8 cellular contexts compared by ENCODE assay signal in the genomic region with DNA sequence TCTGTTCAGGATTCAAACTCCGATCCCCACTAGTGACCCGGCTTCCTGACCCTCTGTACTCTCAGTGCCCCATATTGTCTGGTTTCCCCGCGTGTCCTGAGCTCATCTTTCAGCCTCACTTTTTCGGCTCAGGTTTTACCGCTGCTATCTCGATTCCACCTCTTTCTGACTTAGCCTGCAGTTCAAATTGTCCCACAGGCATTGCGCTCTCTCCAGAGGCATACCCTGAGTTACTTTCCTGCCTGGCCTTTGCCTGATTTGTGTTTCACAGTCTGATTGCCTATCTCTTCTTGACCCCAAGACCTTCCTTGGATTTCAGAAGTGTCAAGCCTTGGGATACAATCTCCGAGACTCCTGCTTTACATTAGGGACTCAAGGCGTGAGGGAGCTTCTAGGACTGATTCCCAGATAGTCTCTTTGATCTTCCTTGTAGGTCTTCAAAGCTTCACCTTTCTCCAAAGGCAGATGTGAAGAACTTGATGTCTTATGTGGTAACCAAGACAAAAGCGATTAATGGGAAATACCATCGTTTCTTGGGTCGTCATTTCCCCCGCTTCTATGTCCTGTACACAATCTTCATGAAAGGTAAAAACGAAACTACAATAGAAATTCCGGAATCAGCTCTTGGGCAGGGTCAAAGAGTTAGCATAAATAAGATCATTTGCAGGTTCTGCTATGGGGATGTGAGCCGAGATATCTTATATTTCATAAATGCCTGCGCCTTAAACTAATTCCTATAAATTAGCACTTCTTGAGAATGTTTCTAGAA. TPM values are rescaled to one million over a fixed set of nuclear protein-coding genes. Genes with fewer than 3 reads are reported as not detected.
DNase-seq lines count a peak whose midpoint lies in the region; ATAC-seq and TF ChIP-seq lines count a peak whose summit lies in the region.

No MANE protein-coding gene starts in this region.

- peak overlapping the region; percentile 52 for H3K18ac ChIP-seq in mesendoderm (ENCODE audit: low read length)

- H3K4me3 ChIP-seq in CD8-positive, alpha-beta T cell (ENCODE audit: low read depth, low read length) = peak overlapping the region; percentile 79
- H3K4me3 ChIP-seq in MM.1S (ENCODE audit: low read length) = peak overlapping the region; percentile 90
- peak overlapping the region; percentile 82 to 89 for H3K4me3 ChIP-seq in cardiac fibroblast (replicated peaks in 1 of 2; ENCODE audit: low read depth in 2 of 2, low read length in 2 of 2)
- peak overlapping the region; percentile 89 for H3K4me3 ChIP-seq in mesendoderm (ENCODE audit: low read length)
- H3K4me3 ChIP-seq in aorta (ENCODE audit: low read length in 2 of 2) = peak overlapping the region; percentile 68 to 84

- H3K79me1 ChIP-seq in mesendoderm (ENCODE audit: low read length) = peaks cover 4% of the 10 kb centered on the region

- H3K4me1 Mint-ChIP-seq in CD8-positive, alpha-beta T cell (ENCODE audit: low read depth) = peaks cover 34% of the 10 kb centered on the region

- POLR2A ChIA-PET in CD8-positive, alpha-beta T cell (lab: Charles Lee) = interaction anchor here (0.6 to 3.0 kb wide), 5 partner anchors 23 to 284 kb away, joined by 3 to 8 read pairs (median 4); a partner anchor contains a TSS

- peaks cover 35% of the 10 kb centered on the region for H3K36me3 Mint-ChIP-seq in CD8-positive, alpha-beta T cell

- peak overlapping the region; percentile 74 for H3K27ac ChIP-seq in CD8-positive, alpha-beta T cell (ENCODE audit: low read depth, low read length)
- H3K27ac ChIP-seq in MM.1S (ENCODE audit: low read length) (peak overlapping the region; percentile 80), mesendoderm (ENCODE audit: low read depth, low read length) (no peak overlapping the region), aorta (ENCODE audit: low read depth in 1 of 2, low read length in 2 of 2) (peak overlapping the region in 1 of 2 donors; percentile 18)

- no peaks in the 10 kb centered on the region for H3K27me3 Mint-ChIP-seq in CD8-positive, alpha-beta T cell (ENCODE audit: low read depth)

- H3K9me3 Mint-ChIP-seq in CD8-positive, alpha-beta T cell = no peaks in the 10 kb centered on the region

- H3K9me3 ChIP-seq in CD8-positive, alpha-beta T cell (ENCODE audit: low read length) = no peaks in the 10 kb centered on the region
- H3K9me3 ChIP-seq in MM.1S (replicated peaks; ENCODE audit: insufficient read depth, low read length) = no peaks in the 10 kb centered on the region
- H3K9me3 ChIP-seq in aorta (ENCODE audit: control insufficient read depth, low read length) = no peaks in the 10 kb centered on the region

- no peak overlapping the region for H2BK5ac ChIP-seq in mesendoderm (ENCODE audit: low read length)

- peaks cover 23% of the 10 kb centered on the region for H3K4me1 ChIP-seq in CD8-positive, alpha-beta T cell (ENCODE audit: insufficient read depth, low read length)
- H3K4me1 ChIP-seq in MM.1S (ENCODE audit: low read length) (peaks cover 10% of the 10 kb centered on the region; the same call in 1 of the 2 replicates), mesendoderm (ENCODE audit: control insufficient read depth, low read depth, low read length) (peaks cover 5% of the 10 kb centered on the region), aorta (ENCODE audit: control insufficient read depth in 1 of 2, insufficient read depth in 2 of 2, low read length in 2 of 2) (peaks cover 0 to 5% of the 10 kb centered on the region in 2 donors)

- CTCF ChIA-PET in CD8-positive, alpha-beta T cell (lab: Charles Lee) = interaction anchor here (1.4 kb wide), 1 partner anchor 293 kb away, joined by 4 read pairs; no protein-coding TSS in a partner anchor

- H3K9me2 ChIP-seq in MM.1S (replicated peaks; ENCODE audit: insufficient read depth, low read length) = no peaks in the 10 kb centered on the region

- ATAC-seq in CD8-positive, alpha-beta T cell = no peak
- ATAC-seq in aorta (ENCODE audit: low FRiP score) = no peak

- H3K27ac Mint-ChIP-seq in CD8-positive, alpha-beta T cell = peak overlapping the region; percentile 97

- H3F3A ChIP-seq in MM.1S (ENCODE audit: insufficient read depth, low read length) = peaks cover 10% of the 10 kb centered on the region

- no peak overlapping the region for H2BK120ac ChIP-seq in mesendoderm (ENCODE audit: low read depth, low read length)

- H4K20me1 ChIP-seq in MM.1S (ENCODE audit: insufficient read depth, low read length) = no peaks in the 10 kb centered on the region

- H3K27me3 ChIP-seq in CD8-positive, alpha-beta T cell (ENCODE audit: insufficient read depth, low read length) = no peaks in the 10 kb centered on the region
- H3K27me3 ChIP-seq in MM.1S (replicated peaks; ENCODE audit: insufficient read depth, low read length) (no peaks in the 10 kb centered on the region), mesendoderm (ENCODE audit: insufficient read depth, low read length, poor library complexity) (no peaks in the 10 kb centered on the region), aorta (ENCODE audit: control insufficient read depth in 1 of 2, insufficient read depth in 2 of 2, low read length in 1 of 2) (no peaks in the 10 kb centered on the region)

- peak overlapping the region; percentile 95 for H3K56ac ChIP-seq in mesendoderm (ENCODE audit: low read length)

- peak overlapping the region; percentile 98 for H3K4me3 Mint-ChIP-seq in CD8-positive, alpha-beta T cell

- intact Hi-C loops in CD8-positive, alpha-beta T cell (cut with DNase I, micrococcal nuclease) = loop anchor here (1.0 to 5.0 kb wide), 9 partner anchors 22 to 960 kb away; a partner anchor contains a TSS
- intact Hi-C loops in aorta (cut with DNase I) = loop anchor here (5.0 to 10.0 kb wide), 2 partner anchors 34 to 296 kb away; a partner anchor contains a TSS

- peak overlapping the region; percentile 96 for H4K8ac ChIP-seq in mesendoderm (ENCODE audit: low read depth, low read length)

- TF ChIP-seq CTCF in CD8-positive, alpha-beta T cell (IDR thresholded peaks at IDR 0.05) = no peak
- TF ChIP-seq CTCF in MM.1S (IDR thresholded peaks at IDR 0.05; ENCODE audit: low read length) = no peak
- TF ChIP-seq CTCF in cardiac fibroblast (IDR thresholded peaks at IDR 0.05; ENCODE audit: low read depth, low read length) = no peak

- peak overlapping the region; percentile 86 for H3K9ac ChIP-seq in MM.1S (ENCODE audit: low read length)
- H3K9ac ChIP-seq in mesendoderm (ENCODE audit: low read length) = peak overlapping the region; percentile 97

- no peak overlapping the region for H3K23ac ChIP-seq in mesendoderm (ENCODE audit: low read length)

- DNase-seq in CD8-positive, alpha-beta T cell = peak in 2 of 7 experiments; percentile 25 to 51
- DNase-seq in MM.1S = peak; percentile 71
- no peak for DNase-seq in cardiac fibroblast (ENCODE audit: low read depth in 2 of 2)
- peak; percentile 29 for DNase-seq in mesendoderm
- DNase-seq in aorta = no peak
- DNase-seq in NCI-H146 (lab: John Stamatoyannopoulos, UW) = no peak
- no peak for DNase-seq in DMS79 treated with DMSO at 0.1 percent for 48 hours (lab: John Stamatoyannopoulos, UW)
- DNase-seq in NCI-H774 (lab: John Stamatoyannopoulos, UW) = no peak

- WGBS in mesendoderm (ENCODE audit: extremely low coverage, insufficient coverage, low lambda C conversion rate) = no CpG with 5 or more reads among the region's 18 CpGs
- 36 to 37% methylated on average over 18 of the region's 18 CpGs for WGBS in aorta, 2 donors

- H3K79me2 ChIP-seq in MM.1S (ENCODE audit: low read length) = peaks cover 24% of the 10 kb centered on the region
- H3K79me2 ChIP-seq in mesendoderm (ENCODE audit: control insufficient read depth, insufficient read depth, low read length) = no peaks in the 10 kb centered on the region

- peaks cover under 1% of the 10 kb centered on the region for H3K36me3 ChIP-seq in CD8-positive, alpha-beta T cell (ENCODE audit: insufficient read depth, low read length)
- H3K36me3 ChIP-seq in MM.1S (replicated peaks; ENCODE audit: insufficient read depth, low read length) (no peaks in the 10 kb centered on the region), mesendoderm (ENCODE audit: control insufficient read depth, insufficient read depth, low read length) (no peaks in the 10 kb centered on the region), aorta (ENCODE audit: control insufficient read depth in 1 of 2, insufficient read depth in 2 of 2, low read length in 1 of 2) (no peaks in the 10 kb centered on the region)

- peak overlapping the region; percentile 77 for H2AFZ ChIP-seq in MM.1S (ENCODE audit: low read length)

- H3K4ac ChIP-seq in mesendoderm (ENCODE audit: low read depth, low read length) = peak overlapping the region; percentile 71

- H2BK15ac ChIP-seq in mesendoderm (replicated peaks; ENCODE audit: low read depth) = no peak overlapping the region

- peak overlapping the region; percentile 71 for H3K4me2 ChIP-seq in MM.1S (ENCODE audit: low read depth, low read length)
- peak overlapping the region; percentile 98 for H3K4me2 ChIP-seq in mesendoderm (ENCODE audit: low read length)

- peak overlapping the region; percentile 98 for H2AK5ac ChIP-seq in mesendoderm (ENCODE audit: low read length)

- H4K5ac ChIP-seq in mesendoderm (ENCODE audit: low read length) = peak overlapping the region; percentile 52

RNA-seq across cellular contexts. Expression of a gene that starts 0.7 kb away (rescaled TPM):
- total RNA-seq in CD8-positive, alpha-beta T cell = 10 to 100 TPM; 51.3 to 55.2 TPM
- 16.8 TPM for polyA plus RNA-seq in mesendoderm (2013, experiment 1 of 2)
- polyA plus RNA-seq in mesendoderm (2013, experiment 2 of 2) = 17.1 TPM
- total RNA-seq in aorta = 10 to 100 TPM; 32.6 to 62.3 TPM
- polyA plus RNA-seq in aorta = 10 to 100 TPM; 52.6 to 59.6 TPM

RNA-seq across cellular contexts. Expression of a gene that starts 22.6 kb away (rescaled TPM):
- total RNA-seq in CD8-positive, alpha-beta T cell = 10 to 100 TPM; 35.1 to 43.1 TPM
- polyA plus RNA-seq in mesendoderm (2013, experiment 1 of 2) = 25.6 TPM
- polyA plus RNA-seq in mesendoderm (2013, experiment 2 of 2) = 24.3 TPM
- total RNA-seq in aorta = 10 to 100 TPM; 71.9 to 97.2 TPM
- 10 to 100 TPM; 11.1 to 20.6 TPM for polyA plus RNA-seq in aorta

RNA-seq across cellular contexts. Expression of a gene that starts 34.6 kb away (rescaled TPM):
- total RNA-seq in CD8-positive, alpha-beta T cell = 10 to 100 TPM; 19.5 to 19.9 TPM
- polyA plus RNA-seq in mesendoderm (2013, experiment 1 of 2) = 15.0 TPM
- 14.9 TPM for polyA plus RNA-seq in mesendoderm (2013, experiment 2 of 2)
- total RNA-seq in aorta = 10 to 100 TPM; 32.3 to 34.5 TPM
- 10 to 100 TPM in 1 of 2 donors, 1 to 10 TPM in 1; 6.1 to 19.0 TPM for polyA plus RNA-seq in aorta

Comparison
In these comparisons a context has a peak if more than half of its experiments do, and no peak if none do; other contexts are left out.
1. DNase-seq: peak in MM.1S (single experiment) and mesendoderm (single experiment); none in cardiac fibroblast (0 of 2), aorta (0 of 2), NCI-H146 (single experiment), DMS79 treated with DMSO at 0.1 percent for 48 hours (single experiment) and NCI-H774 (single experiment).
2. Peak in every context shown above with its lines, with median percentiles within 50 percentile points of each other: H3K4me3 ChIP-seq.